Comparison of ENCODE assay signal across 8 cellular contexts in the genomic region with DNA sequence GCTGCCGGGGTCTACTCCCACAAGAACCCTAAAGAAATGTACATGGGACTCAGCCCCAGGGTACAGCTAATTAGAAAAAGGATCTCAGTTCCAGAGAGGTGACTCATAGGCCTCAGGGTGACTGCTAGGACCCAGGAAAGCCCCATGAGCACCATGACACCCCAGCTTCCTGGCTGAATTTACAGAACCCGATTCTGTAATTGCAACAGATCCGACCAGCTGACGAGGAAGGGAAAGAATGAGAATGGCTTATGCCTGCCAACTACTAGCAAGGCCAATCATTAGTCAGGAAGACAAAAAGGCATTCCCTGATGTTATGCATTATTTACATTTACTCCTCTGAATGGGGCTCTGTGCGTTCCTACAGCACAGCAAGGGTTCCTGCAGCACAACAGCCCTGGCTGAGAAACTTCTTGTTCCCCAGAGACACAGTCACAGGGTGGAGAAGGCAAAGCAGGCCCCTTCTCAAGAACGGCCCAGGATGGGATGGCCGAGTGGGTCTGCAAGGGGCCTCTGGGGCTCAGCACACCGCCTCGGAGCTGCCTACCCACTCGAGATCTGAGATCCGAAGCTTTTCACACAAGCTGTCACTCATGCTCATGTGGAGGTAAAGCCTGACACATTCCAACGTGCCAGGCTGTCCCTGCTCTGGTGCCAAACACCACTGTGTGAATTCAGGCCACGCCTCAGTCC. TPM values are rescaled to one million over a fixed set of nuclear protein-coding genes. Genes with fewer than 3 reads are reported as not detected.
DNase-seq lines count a peak whose midpoint lies in the region; FAIRE-seq and TF ChIP-seq lines count a peak whose summit lies in the region.

No MANE protein-coding gene starts in this region.

- H3K27me3 ChIP-seq in CD4-positive, alpha-beta memory T cell (ENCODE audit: insufficient read depth, low read length) = no peaks in the 10 kb centered on the region

- peak overlapping the region in 7 of 8 donors; percentile 28 to 88 (median 62) for H3K4me3 Mint-ChIP-seq in CD4-positive, alpha-beta memory T cell
- H3K4me3 Mint-ChIP-seq in activated naive CD4-positive, alpha-beta T cell treated with anti-CD3 and anti-CD28 coated beads for 36 hours = peak overlapping the region; percentile 47

- DNase-seq in CD4-positive, alpha-beta memory T cell = peak; percentile 63 to 96 (median 69)
- peak; percentile 92 for DNase-seq in H54 (ENCODE audit: insufficient read length, low spot score)
- peak; percentile 80 for DNase-seq in RKO (ENCODE audit: low spot score)
- peak; percentile 91 for DNase-seq in activated naive CD4-positive, alpha-beta T cell treated with anti-CD3 and anti-CD28 coated beads for 36 hours
- DNase-seq in iPS-NIHi11 (ENCODE audit: low spot score) = peak; percentile 55
- DNase-seq in stimulated activated CD4-positive, alpha-beta T cell treated with anti-CD3 and anti-CD28 coated beads, Interleukin-4, amount 100 ng/mL, for 24 hours = peak; percentile 80
- no peak for DNase-seq in GM19240 (ENCODE audit: insufficient read length, low spot score)
- no peak for DNase-seq in posterior vena cava (ENCODE audit: low spot score)

- H3K27ac Mint-ChIP-seq in CD4-positive, alpha-beta memory T cell = peak overlapping the region; percentile 92 to 98 (median 96)
- peak overlapping the region; percentile 93 for H3K27ac Mint-ChIP-seq in activated naive CD4-positive, alpha-beta T cell treated with anti-CD3 and anti-CD28 coated beads for 36 hours

- CTCF ChIA-PET in CD4-positive, alpha-beta memory T cell (lab: Charles Lee; ENCODE audit: partially characterized antibody) = interaction anchor here (0.7 to 4.5 kb wide), 8 partner anchors 9 to 59 kb away, joined by 3 to 22 read pairs (median 4); no protein-coding TSS in a partner anchor
- CTCF ChIA-PET in activated naive CD4-positive, alpha-beta T cell treated with anti-CD3 and anti-CD28 coated beads for 36 hours (lab: Charles Lee) = interaction anchor here (0.5 to 1.1 kb wide), 4 partner anchors 9 to 46 kb away, joined by 3 read pairs; no protein-coding TSS in a partner anchor

- peak; percentile 78 for FAIRE-seq in H54 (lab: Jason Lieb, UNC)

- intact Hi-C loops in CD4-positive, alpha-beta memory T cell (cut with micrococcal nuclease) = loop anchor here (2.0 kb wide), 1 partner anchor 16 kb away; no protein-coding TSS in a partner anchor
- intact Hi-C loops in activated naive CD4-positive, alpha-beta T cell treated with anti-CD3 and anti-CD28 coated beads for 36 hours (cut with micrococcal nuclease) = loop anchor here (1.0 to 2.0 kb wide), 6 partner anchors 8 to 206 kb away; partner anchors contain the start of genes GMIP, LPAR2 and ZNF101
- intact Hi-C loops in posterior vena cava (cut with DNase I) = no loop called here

- no peaks in the 10 kb centered on the region for H3K9me3 Mint-ChIP-seq in CD4-positive, alpha-beta memory T cell
- H3K9me3 Mint-ChIP-seq in activated naive CD4-positive, alpha-beta T cell treated with anti-CD3 and anti-CD28 coated beads for 36 hours = no peaks in the 10 kb centered on the region

- H3K4me3 ChIP-seq in CD4-positive, alpha-beta memory T cell (ENCODE audit: low read length in 2 of 2) = no peak overlapping the region

- H3K4me1 ChIP-seq in CD4-positive, alpha-beta memory T cell (ENCODE audit: insufficient read depth, low read length) = peaks cover 71% of the 10 kb centered on the region

- no peak for TF ChIP-seq POLR2A in H54 (IDR thresholded peaks at IDR 0.05; ENCODE audit: low read depth, low read length)

- H3K36me3 Mint-ChIP-seq in CD4-positive, alpha-beta memory T cell = peaks cover 14 to 30% of the 10 kb centered on the region in 2 donors
- H3K36me3 Mint-ChIP-seq in activated naive CD4-positive, alpha-beta T cell treated with anti-CD3 and anti-CD28 coated beads for 36 hours (ENCODE audit: low read depth) = peaks cover 13% of the 10 kb centered on the region

- H3K4me1 Mint-ChIP-seq in CD4-positive, alpha-beta memory T cell = peaks cover 30 to 74% (median 52%) of the 10 kb centered on the region in 4 donors
- H3K4me1 Mint-ChIP-seq in activated naive CD4-positive, alpha-beta T cell treated with anti-CD3 and anti-CD28 coated beads for 36 hours (ENCODE audit: low read depth) = peaks cover 71% of the 10 kb centered on the region

- H3K27me3 Mint-ChIP-seq in CD4-positive, alpha-beta memory T cell = no peaks in the 10 kb centered on the region
- H3K27me3 Mint-ChIP-seq in activated naive CD4-positive, alpha-beta T cell treated with anti-CD3 and anti-CD28 coated beads for 36 hours (ENCODE audit: low read depth) = no peaks in the 10 kb centered on the region

- peak overlapping the region; percentile 90 for H3K27ac ChIP-seq in CD4-positive, alpha-beta memory T cell (ENCODE audit: low read depth, low read length)

- POLR2A ChIA-PET in CD4-positive, alpha-beta memory T cell (lab: Charles Lee; ENCODE audit: partially characterized antibody) = interaction anchor here (0.9 to 7.4 kb wide), 14 partner anchors 9 to 86 kb away, joined by 3 to 63 read pairs (median 5); partner anchors contain the start of genes GMIP, LPAR2, PBX4 and ZNF101

- H3K9me3 ChIP-seq in CD4-positive, alpha-beta memory T cell (ENCODE audit: control insufficient read depth in 1 of 2, low read length in 2 of 2) = no peaks in the 10 kb centered on the region

- H3K36me3 ChIP-seq in CD4-positive, alpha-beta memory T cell (ENCODE audit: insufficient read depth, low read length) = peaks cover 5% of the 10 kb centered on the region

RNA-seq across cellular contexts. Expression of gene PBX4, which starts 27.2 kb away (rescaled TPM):
- 10 to 100 TPM; 46.5 to 56.3 TPM for total RNA-seq in CD4-positive, alpha-beta memory T cell
- 10 to 100 TPM in 1 of 2 donors, 1 to 10 TPM in 1; 3.9 to 11.8 TPM for polyA plus RNA-seq in CD4-positive, alpha-beta memory T cell
- total RNA-seq in activated naive CD4-positive, alpha-beta T cell treated with anti-CD3 and anti-CD28 coated beads for 36 hours = 10 to 100 TPM; 13.5 to 17.5 TPM
- total RNA-seq in posterior vena cava = under 1 TPM; 0.29 to 0.93 TPM

RNA-seq across cellular contexts. Expression of gene LPAR2, which starts 36.7 kb away (rescaled TPM):
- total RNA-seq in CD4-positive, alpha-beta memory T cell = 10 to 100 TPM; 70.7 to 72.4 TPM
- 10 to 100 TPM; 27.2 to 37.7 TPM for polyA plus RNA-seq in CD4-positive, alpha-beta memory T cell
- total RNA-seq in activated naive CD4-positive, alpha-beta T cell treated with anti-CD3 and anti-CD28 coated beads for 36 hours = 10 to 100 TPM; 20.2 to 20.7 TPM
- 1 to 10 TPM; 2.0 to 5.5 TPM for total RNA-seq in posterior vena cava

RNA-seq across cellular contexts. Expression of gene GMIP, which starts 52.2 kb away (rescaled TPM):
- total RNA-seq in CD4-positive, alpha-beta memory T cell = 100 to 1,000 TPM; 101 to 105 TPM
- polyA plus RNA-seq in CD4-positive, alpha-beta memory T cell = 10 to 100 TPM; 28.4 to 49.7 TPM
- 10 to 100 TPM; 38.7 to 40.6 TPM for total RNA-seq in activated naive CD4-positive, alpha-beta T cell treated with anti-CD3 and anti-CD28 coated beads for 36 hours
- total RNA-seq in posterior vena cava = 10 to 100 TPM in 1 of 2 donors, 1 to 10 TPM in 1; 8.3 to 11.4 TPM

RNA-seq across cellular contexts. Expression of gene CILP2, which starts 53.2 kb away (rescaled TPM):
- total RNA-seq in CD4-positive, alpha-beta memory T cell = under 1 TPM; 0.09 to 0.14 TPM
- not detected for polyA plus RNA-seq in CD4-positive, alpha-beta memory T cell
- under 1 TPM; 0.14 to 0.22 TPM for total RNA-seq in activated naive CD4-positive, alpha-beta T cell treated with anti-CD3 and anti-CD28 coated beads for 36 hours
- total RNA-seq in posterior vena cava = 1 to 10 TPM in 1 of 2 donors, under 1 TPM in 1; 0.67 to 2.3 TPM

Comparison
In these comparisons a context has a peak if more than half of its experiments do, and no peak if none do; other contexts are left out.
1. DNase-seq: peak in CD4-positive, alpha-beta memory T cell (5 of 5), H54 (single experiment), RKO (single experiment), activated naive CD4-positive, alpha-beta T cell treated with anti-CD3 and anti-CD28 coated beads for 36 hours (single experiment), iPS-NIHi11 (single experiment) and stimulated activated CD4-positive, alpha-beta T cell treated with anti-CD3 and anti-CD28 coated beads, Interleukin-4, amount 100 ng/mL, for 24 hours (single experiment); none in GM19240 (single experiment) and posterior vena cava (single experiment).
2. RNA of gene PBX4, which starts 27.2 kb away (total RNA-seq): 46.5 to 56.3 TPM in CD4-positive, alpha-beta memory T cell and 13.5 to 17.5 TPM in activated naive CD4-positive, alpha-beta T cell treated with anti-CD3 and anti-CD28 coated beads for 36 hours; 0.29 to 0.93 TPM in posterior vena cava; every median in the first group is over 4 times any median in the second.
3. intact Hi-C loops: an anchor here in CD4-positive, alpha-beta memory T cell (2.0 kb wide) and activated naive CD4-positive, alpha-beta T cell treated with anti-CD3 and anti-CD28 coated beads for 36 hours (1.0 to 2.0 kb wide); none called in posterior vena cava.